Comparison of ENCODE assay signal across 17 cellular contexts in the genomic region with DNA sequence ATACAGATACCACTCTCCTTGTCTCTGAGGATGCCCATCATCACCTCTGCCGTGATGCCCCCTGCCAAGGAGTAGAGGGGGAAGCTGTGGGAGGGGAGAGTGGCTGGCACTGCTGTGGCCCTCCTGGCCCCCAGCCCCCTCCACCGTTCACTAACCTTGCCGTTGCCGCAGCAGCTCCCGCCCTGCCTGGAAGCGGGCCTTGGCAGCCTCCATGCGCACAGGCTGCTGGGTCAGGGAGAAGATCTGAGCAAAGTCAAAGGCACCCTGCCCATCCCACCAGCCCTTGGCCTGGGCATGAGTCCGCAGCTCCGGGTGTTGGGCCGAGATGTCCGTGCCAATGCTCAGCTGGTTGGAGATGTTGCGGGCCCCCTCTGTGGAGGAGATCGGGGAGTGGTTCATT. TPM values are rescaled to one million over a fixed set of nuclear protein-coding genes. Genes with fewer than 3 reads are reported as not detected.
"Had no signal": no experiment of that assay in that cellular context is flagged by ENCODE, and none has a peak within 500 bp of the region (broad histone marks: within the 10 kb centered on the region; RNA-seq: fewer than 3 reads in every experiment).

No MANE protein-coding gene starts in this region.

- H3K27me3 ChIP-seq: adrenal gland, esophagus squamous epithelium, heart right ventricle, tibial nerve, vagina had no signal

- DNase-seq: activated naive CD4-positive, alpha-beta T cell treated with anti-CD3 and anti-CD28 coated beads, Interleukin-2, amount 10 ng/mL, durations not matched to agents 7 days and 5 days; activated T-cell treated with anti-CD3 and anti-CD28 coated beads for 4 hours; adrenal gland; effector memory CD4-positive, alpha-beta T cell; esophagus squamous epithelium; heart right ventricle; left ventricle myocardium inferior; mammary epithelial cell; nucleus accumbens; retina; stimulated activated CD4-positive, alpha-beta T cell treated with anti-CD3 and anti-CD28 coated beads, Interleukin-2, amount 100 ng/mL, for 24 hours; stimulated activated naive CD8-positive, alpha-beta T cell treated with anti-CD3 and anti-CD28 coated beads, Interleukin-15, Interleukin-2, amounts not matched to agents 100 U/mL and 50 U/mL, for 24 hours had no signal

- H3K27ac Mint-ChIP-seq: activated naive CD4-positive, alpha-beta T cell treated with anti-CD3 and anti-CD28 coated beads, Interleukin-2, amount 10 ng/mL, durations not matched to agents 7 days and 5 days; dendritic cell treated with granulocyte-macrophage colony-stimulating factor and Interleukin-4, amounts not matched to agents 40 ng/mL and 50 ng/mL, for 4 days had no signal

- H3K27ac ChIP-seq: adrenal gland, vagina had no signal

- H3K9me3 ChIP-seq: adrenal gland, esophagus squamous epithelium, heart right ventricle, left ventricle myocardium inferior, tibial nerve, vagina had no signal

- H3K4me3 Mint-ChIP-seq: activated naive CD4-positive, alpha-beta T cell treated with anti-CD3 and anti-CD28 coated beads, Interleukin-2, amount 10 ng/mL, durations not matched to agents 7 days and 5 days; dendritic cell treated with granulocyte-macrophage colony-stimulating factor and Interleukin-4, amounts not matched to agents 40 ng/mL and 50 ng/mL, for 4 days had no signal

- ATAC-seq: activated CD4-positive, CD25-positive, alpha-beta regulatory T cell treated with anti-CD3 and anti-CD28 coated beads, Interleukin-2, amount 50 U/mL, for 24 hours; heart right ventricle; stimulated activated naive CD8-positive, alpha-beta T cell treated with anti-CD3 and anti-CD28 coated beads, Interleukin-15, Interleukin-2, amounts not matched to agents 100 U/mL and 50 U/mL, for 24 hours had no signal

- H3K9me3 Mint-ChIP-seq: activated naive CD4-positive, alpha-beta T cell treated with anti-CD3 and anti-CD28 coated beads, Interleukin-2, amount 10 ng/mL, durations not matched to agents 7 days and 5 days; dendritic cell treated with granulocyte-macrophage colony-stimulating factor and Interleukin-4, amounts not matched to agents 40 ng/mL and 50 ng/mL, for 4 days had no signal

- H3K4me3 ChIP-seq: adrenal gland, esophagus squamous epithelium, heart right ventricle, left ventricle myocardium inferior, tibial nerve, vagina had no signal

- H3K27me3 Mint-ChIP-seq: dendritic cell treated with granulocyte-macrophage colony-stimulating factor and Interleukin-4, amounts not matched to agents 40 ng/mL and 50 ng/mL, for 4 days had no signal

RNA-seq across cellular contexts. Expression of a gene that starts 7.2 kb away (rescaled TPM):
- total RNA-seq: mononuclear cell, vagina had no signal
